In genomic region chr14:27012641-27013040, GRCh38 we compare ENCODE assay signal across 22 cellular contexts.
"Had no signal": no experiment of that assay in that cellular context is flagged by ENCODE, and none has a peak within 500 bp of the region (broad histone marks: within the 10 kb centered on the region; RNA-seq: fewer than 3 reads in every experiment).

No MANE protein-coding gene starts in this region.

- ATAC-seq: stimulated activated effector memory CD8-positive, alpha-beta T cell treated with anti-CD3 and anti-CD28 coated beads, Interleukin-12 subunit alpha, Interleukin-12 subunit beta, amount 100 ng/mL, for 72 hours; stimulated activated memory B cell treated with anti-CD40 and anti-IgM and Interleukin-4, amounts not matched to agents 10 μg/mL and 1 μg/mL and 100 μg/mL, for 72 hours; stimulated activated naive B cell treated with anti-CD40 and anti-IgM and Interleukin-4, amounts not matched to agents 10 μg/mL and 1 μg/mL and 100 μg/mL, for 72 hours; stimulated activated naive CD8-positive, alpha-beta T cell treated with anti-CD3 and anti-CD28 coated beads, Interleukin-15, amount 100 ng/mL, for 72 hours; stimulated activated naive CD8-positive, alpha-beta T cell treated with anti-CD3 and anti-CD28 coated beads, Interleukin-15, Interleukin-2, amounts not matched to agents 100 U/mL and 50 U/mL, for 24 hours; upper lobe of right lung had no signal

- DNase-seq: stimulated activated CD4-positive, alpha-beta T cell treated with anti-CD3 and anti-CD28 coated beads, Interleukin-2, amount 100 ng/mL, for 48 hours; stimulated activated CD4-positive, alpha-beta T cell treated with anti-CD3 and anti-CD28 coated beads, Interleukin-4, amount 100 ng/mL, for 1 hour; stimulated activated CD4-positive, alpha-beta T cell treated with anti-CD3 and anti-CD28 coated beads, Interleukin-4, amount 100 ng/mL, for 24 hours; stimulated activated CD4-positive, alpha-beta T cell treated with anti-CD3 and anti-CD28 coated beads, Interleukin-4, amount 100 ng/mL, for 4 hours; stimulated activated CD8-positive, alpha-beta memory T cell treated with anti-CD3 and anti-CD28 coated beads, Interleukin-4, amount 100 ng/mL, for 48 hours; stimulated activated naive B cell treated with anti-CD40 and anti-IgM and Interleukin-4, amounts not matched to agents 10 μg/mL and 1 μg/mL and 100 μg/mL, for 72 hours; stimulated activated naive CD4-positive, alpha-beta T cell; stimulated activated naive CD4-positive, alpha-beta T cell treated with Interleukin-2 at 50 U/mL for 16 hours; stimulated activated naive CD8-positive, alpha-beta T cell treated with anti-CD3 and anti-CD28 coated beads, Interleukin-15, amount 100 ng/mL, for 72 hours; stimulated activated naive CD8-positive, alpha-beta T cell treated with anti-CD3 and anti-CD28 coated beads, Interleukin-15, Interleukin-2, amounts not matched to agents 100 U/mL and 50 U/mL, for 24 hours; stomach; substantia nigra; testis; thyroid gland; tibial artery; transverse colon; trophoblast cell; upper lobe of left lung; upper lobe of right lung; uterus had no signal
